Comparison of ENCODE assay signal across 1 cellular context in the genomic region with DNA sequence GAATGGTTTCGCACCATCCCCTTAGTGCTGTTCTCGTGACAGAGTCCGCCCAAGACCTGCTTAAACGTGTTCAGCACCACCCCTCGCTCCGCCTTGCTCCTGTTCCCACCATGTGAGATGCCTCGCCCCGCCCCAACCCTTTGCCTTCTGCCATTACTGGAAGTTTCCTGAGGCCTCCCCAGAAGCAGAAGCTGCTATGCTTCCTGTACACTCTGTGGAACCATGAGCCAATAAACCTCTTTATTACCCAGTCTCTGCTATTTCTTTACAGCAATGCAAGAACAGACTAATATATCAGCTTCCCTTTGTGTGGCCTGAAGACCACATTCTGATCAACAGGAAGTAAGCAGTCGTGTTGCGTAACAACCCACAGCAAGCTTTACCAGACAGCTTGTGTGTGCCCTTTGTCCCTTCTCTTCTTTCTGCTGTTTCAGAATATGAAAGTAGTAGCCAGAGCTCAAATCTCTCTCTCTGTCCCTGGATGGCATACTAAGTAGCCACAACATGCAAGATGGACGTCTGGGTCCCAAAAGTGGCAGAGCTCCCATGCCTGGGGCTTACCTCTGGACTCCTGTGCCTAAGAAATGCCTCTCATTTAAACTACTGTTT.
TF ChIP-seq lines count a peak whose summit lies in the region.

No MANE protein-coding gene starts in this region.

TF ChIP-seq in HepG2, 621 proteins besides CTCF, POLR2A, EP300 and RAD21 (continued from another document and continues in another):
- TF ChIP-seq ZNF609 (CRISPR knock-in tag; IDR thresholded peaks at IDR 0.05; ENCODE audit: borderline replicate concordance) (no peak), DNMT1 (CRISPR knock-in tag; IDR thresholded peaks at IDR 0.05) (no peak), KDM1A (CRISPR knock-in tag; IDR thresholded peaks at IDR 0.05) (no peak), BCL3 (CRISPR knock-in tag; IDR thresholded peaks at IDR 0.05) (no peak), HDAC1 (CRISPR knock-in tag; IDR thresholded peaks at IDR 0.05) (no peak; the same call in 1 of the 2 replicates), RARG (CRISPR knock-in tag; IDR thresholded peaks at IDR 0.05; ENCODE audit: low read depth) (no peak), ZNF101 (CRISPR knock-in tag; IDR thresholded peaks at IDR 0.05; ENCODE audit: borderline replicate concordance, low read depth) (no peak), NR2F6 (IDR thresholded peaks at IDR 0.05) (no peak), NR2F6 (CRISPR knock-in tag; IDR thresholded peaks at IDR 0.05) (peak; percentile 60; the same call in 1 of the 2 replicates), NR2F2 (IDR thresholded peaks at IDR 0.05; ENCODE audit: borderline replicate concordance, low read depth) (no peak), ZNF616 (CRISPR knock-in tag; IDR thresholded peaks at IDR 0.05; ENCODE audit: low read depth) (no peak), NCOA2 (CRISPR knock-in tag; IDR thresholded peaks at IDR 0.05) (peak; percentile 60), ZNF703 (CRISPR knock-in tag; IDR thresholded peaks at IDR 0.05; ENCODE audit: borderline replicate concordance) (no peak), LRRFIP1 (CRISPR knock-in tag; conservative IDR thresholded peaks at IDR 0.05) (no peak), ZNF605 (CRISPR knock-in tag; IDR thresholded peaks at IDR 0.05) (peak; percentile 70), NCOR1 (IDR thresholded peaks at IDR 0.05; ENCODE audit: borderline replicate concordance, low read length) (no peak), ZNF776 (CRISPR knock-in tag; IDR thresholded peaks at IDR 0.05) (no peak), HES4 (CRISPR knock-in tag; IDR thresholded peaks at IDR 0.05; ENCODE audit: borderline replicate concordance) (no peak), ZNF34 (CRISPR knock-in tag; IDR thresholded peaks at IDR 0.05; ENCODE audit: borderline replicate concordance) (no peak), ZNF12 (CRISPR knock-in tag; IDR thresholded peaks at IDR 0.05) (no peak), LBX2 (CRISPR knock-in tag; IDR thresholded peaks at IDR 0.05; ENCODE audit: borderline replicate concordance) (no peak), STAT5B (CRISPR knock-in tag; IDR thresholded peaks at IDR 0.05) (no peak), RORA (CRISPR knock-in tag; IDR thresholded peaks at IDR 0.05) (no peak), ZNF296 (CRISPR knock-in tag; conservative IDR thresholded peaks at IDR 0.05) (no peak), NR2C2 (CRISPR knock-in tag; IDR thresholded peaks at IDR 0.05; ENCODE audit: borderline replicate concordance) (no peak), HNRNPLL (IDR thresholded peaks at IDR 0.05; ENCODE audit: low read depth, low read length, poor library complexity, severe bottlenecking) (no peak), NR1H2 (CRISPR knock-in tag; IDR thresholded peaks at IDR 0.05; ENCODE audit: borderline replicate concordance, low read depth) (no peak), PRPF4 (IDR thresholded peaks at IDR 0.05; ENCODE audit: low read depth, low read length, poor library complexity, severe bottlenecking) (no peak), CENPX (CRISPR knock-in tag; IDR thresholded peaks at IDR 0.05) (no peak)
- TF ChIP-seq, protein P1, sequence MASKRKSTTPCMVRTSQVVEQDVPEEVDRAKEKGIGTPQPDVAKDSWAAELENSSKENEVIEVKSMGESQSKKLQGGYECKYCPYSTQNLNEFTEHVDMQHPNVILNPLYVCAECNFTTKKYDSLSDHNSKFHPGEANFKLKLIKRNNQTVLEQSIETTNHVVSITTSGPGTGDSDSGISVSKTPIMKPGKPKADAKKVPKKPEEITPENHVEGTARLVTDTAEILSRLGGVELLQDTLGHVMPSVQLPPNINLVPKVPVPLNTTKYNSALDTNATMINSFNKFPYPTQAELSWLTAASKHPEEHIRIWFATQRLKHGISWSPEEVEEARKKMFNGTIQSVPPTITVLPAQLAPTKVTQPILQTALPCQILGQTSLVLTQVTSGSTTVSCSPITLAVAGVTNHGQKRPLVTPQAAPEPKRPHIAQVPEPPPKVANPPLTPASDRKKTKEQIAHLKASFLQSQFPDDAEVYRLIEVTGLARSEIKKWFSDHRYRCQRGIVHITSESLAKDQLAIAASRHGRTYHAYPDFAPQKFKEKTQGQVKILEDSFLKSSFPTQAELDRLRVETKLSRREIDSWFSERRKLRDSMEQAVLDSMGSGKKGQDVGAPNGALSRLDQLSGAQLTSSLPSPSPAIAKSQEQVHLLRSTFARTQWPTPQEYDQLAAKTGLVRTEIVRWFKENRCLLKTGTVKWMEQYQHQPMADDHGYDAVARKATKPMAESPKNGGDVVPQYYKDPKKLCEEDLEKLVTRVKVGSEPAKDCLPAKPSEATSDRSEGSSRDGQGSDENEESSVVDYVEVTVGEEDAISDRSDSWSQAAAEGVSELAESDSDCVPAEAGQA (IDR thresholded peaks at IDR 0.05; ENCODE audit: low read depth): no peak
- TF ChIP-seq, protein P1 (CRISPR knock-in tag; IDR thresholded peaks at IDR 0.05; ENCODE audit: borderline replicate concordance): no peak
- TF ChIP-seq, protein P2, sequence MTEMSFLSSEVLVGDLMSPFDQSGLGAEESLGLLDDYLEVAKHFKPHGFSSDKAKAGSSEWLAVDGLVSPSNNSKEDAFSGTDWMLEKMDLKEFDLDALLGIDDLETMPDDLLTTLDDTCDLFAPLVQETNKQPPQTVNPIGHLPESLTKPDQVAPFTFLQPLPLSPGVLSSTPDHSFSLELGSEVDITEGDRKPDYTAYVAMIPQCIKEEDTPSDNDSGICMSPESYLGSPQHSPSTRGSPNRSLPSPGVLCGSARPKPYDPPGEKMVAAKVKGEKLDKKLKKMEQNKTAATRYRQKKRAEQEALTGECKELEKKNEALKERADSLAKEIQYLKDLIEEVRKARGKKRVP (CRISPR knock-in tag; IDR thresholded peaks at IDR 0.05): peak in 1 of 2 experiments; percentile 54; a peak in 2 of 4 replicates
- TF ChIP-seq, protein P3, sequence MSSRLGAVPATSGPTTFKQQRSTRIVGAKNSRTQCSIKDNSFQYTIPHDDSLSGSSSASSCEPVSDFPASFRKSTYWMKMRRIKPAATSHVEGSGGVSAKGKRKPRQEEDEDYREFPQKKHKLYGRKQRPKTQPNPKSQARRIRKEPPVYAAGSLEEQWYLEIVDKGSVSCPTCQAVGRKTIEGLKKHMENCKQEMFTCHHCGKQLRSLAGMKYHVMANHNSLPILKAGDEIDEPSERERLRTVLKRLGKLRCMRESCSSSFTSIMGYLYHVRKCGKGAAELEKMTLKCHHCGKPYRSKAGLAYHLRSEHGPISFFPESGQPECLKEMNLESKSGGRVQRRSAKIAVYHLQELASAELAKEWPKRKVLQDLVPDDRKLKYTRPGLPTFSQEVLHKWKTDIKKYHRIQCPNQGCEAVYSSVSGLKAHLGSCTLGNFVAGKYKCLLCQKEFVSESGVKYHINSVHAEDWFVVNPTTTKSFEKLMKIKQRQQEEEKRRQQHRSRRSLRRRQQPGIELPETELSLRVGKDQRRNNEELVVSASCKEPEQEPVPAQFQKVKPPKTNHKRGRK (CRISPR knock-in tag; IDR thresholded peaks at IDR 0.05): no peak
- TF ChIP-seq, protein P4, sequence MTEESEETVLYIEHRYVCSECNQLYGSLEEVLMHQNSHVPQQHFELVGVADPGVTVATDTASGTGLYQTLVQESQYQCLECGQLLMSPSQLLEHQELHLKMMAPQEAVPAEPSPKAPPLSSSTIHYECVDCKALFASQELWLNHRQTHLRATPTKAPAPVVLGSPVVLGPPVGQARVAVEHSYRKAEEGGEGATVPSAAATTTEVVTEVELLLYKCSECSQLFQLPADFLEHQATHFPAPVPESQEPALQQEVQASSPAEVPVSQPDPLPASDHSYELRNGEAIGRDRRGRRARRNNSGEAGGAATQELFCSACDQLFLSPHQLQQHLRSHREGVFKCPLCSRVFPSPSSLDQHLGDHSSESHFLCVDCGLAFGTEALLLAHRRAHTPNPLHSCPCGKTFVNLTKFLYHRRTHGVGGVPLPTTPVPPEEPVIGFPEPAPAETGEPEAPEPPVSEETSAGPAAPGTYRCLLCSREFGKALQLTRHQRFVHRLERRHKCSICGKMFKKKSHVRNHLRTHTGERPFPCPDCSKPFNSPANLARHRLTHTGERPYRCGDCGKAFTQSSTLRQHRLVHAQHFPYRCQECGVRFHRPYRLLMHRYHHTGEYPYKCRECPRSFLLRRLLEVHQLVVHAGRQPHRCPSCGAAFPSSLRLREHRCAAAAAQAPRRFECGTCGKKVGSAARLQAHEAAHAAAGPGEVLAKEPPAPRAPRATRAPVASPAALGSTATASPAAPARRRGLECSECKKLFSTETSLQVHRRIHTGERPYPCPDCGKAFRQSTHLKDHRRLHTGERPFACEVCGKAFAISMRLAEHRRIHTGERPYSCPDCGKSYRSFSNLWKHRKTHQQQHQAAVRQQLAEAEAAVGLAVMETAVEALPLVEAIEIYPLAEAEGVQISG (CRISPR knock-in tag; IDR thresholded peaks at IDR 0.05): no peak
